ENCODE assay signal across 35 cellular contexts in the genomic region with DNA sequence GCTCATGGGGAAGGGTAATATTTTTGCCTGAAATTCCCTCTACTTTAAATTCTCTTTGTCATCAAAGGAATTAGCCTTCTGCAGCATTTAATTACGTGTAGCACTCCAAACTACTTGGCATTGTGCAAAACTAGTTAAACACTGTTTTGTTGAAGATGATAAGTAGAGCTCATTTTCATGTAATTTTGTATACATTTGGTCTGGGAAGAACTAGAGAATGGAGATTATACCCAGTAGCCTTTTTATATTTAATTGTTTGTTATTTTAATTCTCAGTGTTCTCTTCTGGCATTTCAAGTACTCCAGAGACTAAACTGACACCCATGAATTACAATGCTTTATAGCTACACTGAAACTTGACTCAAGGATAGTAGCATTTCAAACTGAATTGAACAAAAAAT.
"Had no signal": no experiment of that assay in that cellular context is flagged by ENCODE, and none has a peak within 500 bp of the region (broad histone marks: within the 10 kb centered on the region; RNA-seq: fewer than 3 reads in every experiment).

No MANE protein-coding gene starts in this region.

- DNase-seq: Karpas-422, Kasumi-1, KG1, MG63, MM.1S, MV-4-11, NCI-H1048, NCI-H1092, NCI-H1092 treated with DMSO at 0.1 percent for 48 hours, NCI-H1417, NCI-H1417 treated with DMSO at 0.1 percent for 48 hours, NCI-H1436, NCI-H1436 treated with DMSO at 0.1 percent for 48 hours, NCI-H146, NCI-H1694, NCI-H1694 treated with DMSO at 0.1 percent for 48 hours, NCI-H187, NCI-H187 treated with DMSO at 0.1 percent for 48 hours, NCI-H1930, NCI-H2029, NCI-H2029 treated with DMSO at 0.1 percent for 48 hours, NCI-H2081, NCI-H2081 treated with DMSO at 0.1 percent for 48 hours, NCI-H2107, NCI-H2171, NCI-H2171 treated with DMSO at 0.1 percent for 48 hours, NCI-H2227 treated with DMSO at 0.1 percent for 48 hours, NCI-H226, NCI-H345, NCI-H446, NCI-H446 treated with DMSO at 0.1 percent for 48 hours, NCI-H510A, NCI-H510A treated with DMSO at 0.1 percent for 48 hours, NCI-H524, NCI-H524 treated with DMSO at 0.1 percent for 48 hours had no signal
